1 cellular context compared by ENCODE assay signal in the genomic region with DNA sequence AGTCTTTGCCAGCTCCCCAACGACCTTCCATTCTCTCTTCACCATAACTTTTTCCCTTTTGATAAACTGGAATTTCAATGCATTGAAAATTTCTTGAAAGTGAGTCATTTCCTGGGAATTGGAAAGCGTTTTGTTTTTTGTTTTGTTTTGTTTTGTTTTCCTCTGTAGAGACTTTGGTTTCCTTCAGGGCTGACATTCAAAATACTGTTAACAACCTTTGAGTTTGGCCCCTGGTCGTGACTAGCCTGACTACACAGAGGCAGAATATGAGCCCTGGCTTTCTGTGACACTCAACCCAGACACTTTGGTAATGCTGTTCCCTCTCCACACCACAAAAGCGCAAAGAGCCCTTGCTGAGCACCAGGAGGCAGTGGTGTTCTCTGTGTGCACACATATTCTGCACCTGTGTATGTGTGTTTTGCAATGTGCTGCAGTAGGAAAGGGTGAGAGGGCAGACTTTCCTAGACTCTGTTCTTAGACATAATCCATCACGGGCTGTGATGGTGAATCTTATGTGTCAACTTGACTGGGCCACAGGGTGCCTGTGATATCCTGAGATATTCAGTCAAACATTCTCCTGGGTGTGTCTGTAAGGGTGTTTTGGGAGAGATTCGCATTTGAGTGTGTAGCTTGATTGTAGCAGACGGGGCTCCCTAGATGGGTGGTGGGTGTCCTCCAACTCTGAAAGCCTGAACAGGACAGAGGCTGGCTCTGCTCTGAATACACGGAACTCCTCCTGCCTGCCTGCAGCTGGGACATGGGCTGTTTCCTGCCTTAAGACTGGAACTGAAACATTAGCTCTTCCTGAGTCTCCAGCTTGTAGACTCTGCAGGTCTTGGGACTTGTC.
A peak's percentile ranks its signal among the peaks of the same experiment; 100 is the strongest.
TF ChIP-seq lines count a peak whose summit lies in the region.

No MANE protein-coding gene starts in this region.

TF ChIP-seq in K562, 482 proteins besides CTCF, POLR2A, EP300 and RAD21 (continued from another document and continues in another):
- TF ChIP-seq, protein P1, sequence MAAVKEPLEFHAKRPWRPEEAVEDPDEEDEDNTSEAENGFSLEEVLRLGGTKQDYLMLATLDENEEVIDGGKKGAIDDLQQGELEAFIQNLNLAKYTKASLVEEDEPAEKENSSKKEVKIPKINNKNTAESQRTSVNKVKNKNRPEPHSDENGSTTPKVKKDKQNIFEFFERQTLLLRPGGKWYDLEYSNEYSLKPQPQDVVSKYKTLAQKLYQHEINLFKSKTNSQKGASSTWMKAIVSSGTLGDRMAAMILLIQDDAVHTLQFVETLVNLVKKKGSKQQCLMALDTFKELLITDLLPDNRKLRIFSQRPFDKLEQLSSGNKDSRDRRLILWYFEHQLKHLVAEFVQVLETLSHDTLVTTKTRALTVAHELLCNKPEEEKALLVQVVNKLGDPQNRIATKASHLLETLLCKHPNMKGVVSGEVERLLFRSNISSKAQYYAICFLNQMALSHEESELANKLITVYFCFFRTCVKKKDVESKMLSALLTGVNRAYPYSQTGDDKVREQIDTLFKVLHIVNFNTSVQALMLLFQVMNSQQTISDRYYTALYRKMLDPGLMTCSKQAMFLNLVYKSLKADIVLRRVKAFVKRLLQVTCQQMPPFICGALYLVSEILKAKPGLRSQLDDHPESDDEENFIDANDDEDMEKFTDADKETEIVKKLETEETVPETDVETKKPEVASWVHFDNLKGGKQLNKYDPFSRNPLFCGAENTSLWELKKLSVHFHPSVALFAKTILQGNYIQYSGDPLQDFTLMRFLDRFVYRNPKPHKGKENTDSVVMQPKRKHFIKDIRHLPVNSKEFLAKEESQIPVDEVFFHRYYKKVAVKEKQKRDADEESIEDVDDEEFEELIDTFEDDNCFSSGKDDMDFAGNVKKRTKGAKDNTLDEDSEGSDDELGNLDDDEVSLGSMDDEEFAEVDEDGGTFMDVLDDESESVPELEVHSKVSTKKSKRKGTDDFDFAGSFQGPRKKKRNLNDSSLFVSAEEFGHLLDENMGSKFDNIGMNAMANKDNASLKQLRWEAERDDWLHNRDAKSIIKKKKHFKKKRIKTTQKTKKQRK (IDR thresholded peaks at IDR 0.05; ENCODE audit: borderline replicate concordance, low read depth, low read length) = no peak
- TF ChIP-seq, protein P2, sequence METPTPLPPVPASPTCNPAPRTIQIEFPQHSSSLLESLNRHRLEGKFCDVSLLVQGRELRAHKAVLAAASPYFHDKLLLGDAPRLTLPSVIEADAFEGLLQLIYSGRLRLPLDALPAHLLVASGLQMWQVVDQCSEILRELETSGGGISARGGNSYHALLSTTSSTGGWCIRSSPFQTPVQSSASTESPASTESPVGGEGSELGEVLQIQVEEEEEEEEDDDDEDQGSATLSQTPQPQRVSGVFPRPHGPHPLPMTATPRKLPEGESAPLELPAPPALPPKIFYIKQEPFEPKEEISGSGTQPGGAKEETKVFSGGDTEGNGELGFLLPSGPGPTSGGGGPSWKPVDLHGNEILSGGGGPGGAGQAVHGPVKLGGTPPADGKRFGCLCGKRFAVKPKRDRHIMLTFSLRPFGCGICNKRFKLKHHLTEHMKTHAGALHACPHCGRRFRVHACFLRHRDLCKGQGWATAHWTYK (CRISPR knock-in tag; IDR thresholded peaks at IDR 0.05) = no peak
- no peak for TF ChIP-seq ZZZ3 (IDR thresholded peaks at IDR 0.05)
- no peak; the same call in 1 of the 2 replicates for TF ChIP-seq HCFC1 (IDR thresholded peaks at IDR 0.05; ENCODE audit: low read depth, low read length)
- no peak for TF ChIP-seq PHF8 (IDR thresholded peaks at IDR 0.05; ENCODE audit: borderline replicate concordance, low read length)
- TF ChIP-seq RBM17 (IDR thresholded peaks at IDR 0.05; ENCODE audit: borderline replicate concordance, low read depth, low read length) = no peak
- TF ChIP-seq SREBF2 (CRISPR knock-in tag; IDR thresholded peaks at IDR 0.05) = no peak
- TF ChIP-seq ZKSCAN8 (CRISPR knock-in tag; IDR thresholded peaks at IDR 0.05) = no peak
- TF ChIP-seq ZNF408 (CRISPR knock-in tag; IDR thresholded peaks at IDR 0.05; ENCODE audit: low read depth) = no peak
- TF ChIP-seq CC2D1A (IDR thresholded peaks at IDR 0.05) = peak; percentile 80
- no peak for TF ChIP-seq NCOA1 (IDR thresholded peaks at IDR 0.05; ENCODE audit: low read depth)
- TF ChIP-seq SUPT5H (IDR thresholded peaks at IDR 0.05) = no peak
- TF ChIP-seq, protein P3, sequence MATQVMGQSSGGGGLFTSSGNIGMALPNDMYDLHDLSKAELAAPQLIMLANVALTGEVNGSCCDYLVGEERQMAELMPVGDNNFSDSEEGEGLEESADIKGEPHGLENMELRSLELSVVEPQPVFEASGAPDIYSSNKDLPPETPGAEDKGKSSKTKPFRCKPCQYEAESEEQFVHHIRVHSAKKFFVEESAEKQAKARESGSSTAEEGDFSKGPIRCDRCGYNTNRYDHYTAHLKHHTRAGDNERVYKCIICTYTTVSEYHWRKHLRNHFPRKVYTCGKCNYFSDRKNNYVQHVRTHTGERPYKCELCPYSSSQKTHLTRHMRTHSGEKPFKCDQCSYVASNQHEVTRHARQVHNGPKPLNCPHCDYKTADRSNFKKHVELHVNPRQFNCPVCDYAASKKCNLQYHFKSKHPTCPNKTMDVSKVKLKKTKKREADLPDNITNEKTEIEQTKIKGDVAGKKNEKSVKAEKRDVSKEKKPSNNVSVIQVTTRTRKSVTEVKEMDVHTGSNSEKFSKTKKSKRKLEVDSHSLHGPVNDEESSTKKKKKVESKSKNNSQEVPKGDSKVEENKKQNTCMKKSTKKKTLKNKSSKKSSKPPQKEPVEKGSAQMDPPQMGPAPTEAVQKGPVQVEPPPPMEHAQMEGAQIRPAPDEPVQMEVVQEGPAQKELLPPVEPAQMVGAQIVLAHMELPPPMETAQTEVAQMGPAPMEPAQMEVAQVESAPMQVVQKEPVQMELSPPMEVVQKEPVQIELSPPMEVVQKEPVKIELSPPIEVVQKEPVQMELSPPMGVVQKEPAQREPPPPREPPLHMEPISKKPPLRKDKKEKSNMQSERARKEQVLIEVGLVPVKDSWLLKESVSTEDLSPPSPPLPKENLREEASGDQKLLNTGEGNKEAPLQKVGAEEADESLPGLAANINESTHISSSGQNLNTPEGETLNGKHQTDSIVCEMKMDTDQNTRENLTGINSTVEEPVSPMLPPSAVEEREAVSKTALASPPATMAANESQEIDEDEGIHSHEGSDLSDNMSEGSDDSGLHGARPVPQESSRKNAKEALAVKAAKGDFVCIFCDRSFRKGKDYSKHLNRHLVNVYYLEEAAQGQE (CRISPR knock-in tag; IDR thresholded peaks at IDR 0.05; ENCODE audit: low read depth) = no peak
- TF ChIP-seq, protein P4, sequence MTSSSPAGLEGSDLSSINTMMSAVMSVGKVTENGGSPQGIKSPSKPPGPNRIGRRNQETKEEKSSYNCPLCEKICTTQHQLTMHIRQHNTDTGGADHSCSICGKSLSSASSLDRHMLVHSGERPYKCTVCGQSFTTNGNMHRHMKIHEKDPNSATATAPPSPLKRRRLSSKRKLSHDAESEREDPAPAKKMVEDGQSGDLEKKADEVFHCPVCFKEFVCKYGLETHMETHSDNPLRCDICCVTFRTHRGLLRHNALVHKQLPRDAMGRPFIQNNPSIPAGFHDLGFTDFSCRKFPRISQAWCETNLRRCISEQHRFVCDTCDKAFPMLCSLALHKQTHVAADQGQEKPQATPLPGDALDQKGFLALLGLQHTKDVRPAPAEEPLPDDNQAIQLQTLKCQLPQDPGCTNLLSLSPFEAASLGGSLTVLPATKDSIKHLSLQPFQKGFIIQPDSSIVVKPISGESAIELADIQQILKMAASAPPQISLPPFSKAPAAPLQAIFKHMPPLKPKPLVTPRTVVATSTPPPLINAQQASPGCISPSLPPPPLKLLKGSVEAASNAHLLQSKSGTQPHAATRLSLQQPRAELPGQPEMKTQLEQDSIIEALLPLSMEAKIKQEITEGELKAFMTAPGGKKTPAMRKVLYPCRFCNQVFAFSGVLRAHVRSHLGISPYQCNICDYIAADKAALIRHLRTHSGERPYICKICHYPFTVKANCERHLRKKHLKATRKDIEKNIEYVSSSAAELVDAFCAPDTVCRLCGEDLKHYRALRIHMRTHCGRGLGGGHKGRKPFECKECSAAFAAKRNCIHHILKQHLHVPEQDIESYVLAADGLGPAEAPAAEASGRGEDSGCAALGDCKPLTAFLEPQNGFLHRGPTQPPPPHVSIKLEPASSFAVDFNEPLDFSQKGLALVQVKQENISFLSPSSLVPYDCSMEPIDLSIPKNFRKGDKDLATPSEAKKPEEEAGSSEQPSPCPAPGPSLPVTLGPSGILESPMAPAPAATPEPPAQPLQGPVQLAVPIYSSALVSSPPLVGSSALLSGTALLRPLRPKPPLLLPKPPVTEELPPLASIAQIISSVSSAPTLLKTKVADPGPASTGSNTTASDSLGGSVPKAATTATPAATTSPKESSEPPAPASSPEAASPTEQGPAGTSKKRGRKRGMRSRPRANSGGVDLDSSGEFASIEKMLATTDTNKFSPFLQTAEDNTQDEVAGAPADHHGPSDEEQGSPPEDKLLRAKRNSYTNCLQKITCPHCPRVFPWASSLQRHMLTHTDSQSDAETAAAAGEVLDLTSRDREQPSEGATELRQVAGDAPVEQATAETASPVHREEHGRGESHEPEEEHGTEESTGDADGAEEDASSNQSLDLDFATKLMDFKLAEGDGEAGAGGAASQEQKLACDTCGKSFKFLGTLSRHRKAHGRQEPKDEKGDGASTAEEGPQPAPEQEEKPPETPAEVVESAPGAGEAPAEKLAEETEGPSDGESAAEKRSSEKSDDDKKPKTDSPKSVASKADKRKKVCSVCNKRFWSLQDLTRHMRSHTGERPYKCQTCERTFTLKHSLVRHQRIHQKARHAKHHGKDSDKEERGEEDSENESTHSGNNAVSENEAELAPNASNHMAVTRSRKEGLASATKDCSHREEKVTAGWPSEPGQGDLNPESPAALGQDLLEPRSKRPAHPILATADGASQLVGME (CRISPR knock-in tag; IDR thresholded peaks at IDR 0.05) = no peak
- TF ChIP-seq, protein P5, sequence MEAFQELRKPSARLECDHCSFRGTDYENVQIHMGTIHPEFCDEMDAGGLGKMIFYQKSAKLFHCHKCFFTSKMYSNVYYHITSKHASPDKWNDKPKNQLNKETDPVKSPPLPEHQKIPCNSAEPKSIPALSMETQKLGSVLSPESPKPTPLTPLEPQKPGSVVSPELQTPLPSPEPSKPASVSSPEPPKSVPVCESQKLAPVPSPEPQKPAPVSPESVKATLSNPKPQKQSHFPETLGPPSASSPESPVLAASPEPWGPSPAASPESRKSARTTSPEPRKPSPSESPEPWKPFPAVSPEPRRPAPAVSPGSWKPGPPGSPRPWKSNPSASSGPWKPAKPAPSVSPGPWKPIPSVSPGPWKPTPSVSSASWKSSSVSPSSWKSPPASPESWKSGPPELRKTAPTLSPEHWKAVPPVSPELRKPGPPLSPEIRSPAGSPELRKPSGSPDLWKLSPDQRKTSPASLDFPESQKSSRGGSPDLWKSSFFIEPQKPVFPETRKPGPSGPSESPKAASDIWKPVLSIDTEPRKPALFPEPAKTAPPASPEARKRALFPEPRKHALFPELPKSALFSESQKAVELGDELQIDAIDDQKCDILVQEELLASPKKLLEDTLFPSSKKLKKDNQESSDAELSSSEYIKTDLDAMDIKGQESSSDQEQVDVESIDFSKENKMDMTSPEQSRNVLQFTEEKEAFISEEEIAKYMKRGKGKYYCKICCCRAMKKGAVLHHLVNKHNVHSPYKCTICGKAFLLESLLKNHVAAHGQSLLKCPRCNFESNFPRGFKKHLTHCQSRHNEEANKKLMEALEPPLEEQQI (IDR thresholded peaks at IDR 0.05) = peak; percentile 68; the same call in 1 of the 2 replicates
- no peak for TF ChIP-seq NCOA2 (IDR thresholded peaks at IDR 0.05; ENCODE audit: partially characterized antibody in 2 of 2)
- TF ChIP-seq, protein P6, sequence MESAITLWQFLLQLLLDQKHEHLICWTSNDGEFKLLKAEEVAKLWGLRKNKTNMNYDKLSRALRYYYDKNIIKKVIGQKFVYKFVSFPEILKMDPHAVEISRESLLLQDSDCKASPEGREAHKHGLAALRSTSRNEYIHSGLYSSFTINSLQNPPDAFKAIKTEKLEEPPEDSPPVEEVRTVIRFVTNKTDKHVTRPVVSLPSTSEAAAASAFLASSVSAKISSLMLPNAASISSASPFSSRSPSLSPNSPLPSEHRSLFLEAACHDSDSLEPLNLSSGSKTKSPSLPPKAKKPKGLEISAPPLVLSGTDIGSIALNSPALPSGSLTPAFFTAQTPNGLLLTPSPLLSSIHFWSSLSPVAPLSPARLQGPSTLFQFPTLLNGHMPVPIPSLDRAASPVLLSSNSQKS (CRISPR knock-in tag; IDR thresholded peaks at IDR 0.05) = no peak
- TF ChIP-seq RBFOX2 (IDR thresholded peaks at IDR 0.05; ENCODE audit: low read depth, low read length) = no peak
- no peak for TF ChIP-seq ZNF830 (CRISPR knock-in tag; IDR thresholded peaks at IDR 0.05)
- no peak for TF ChIP-seq ZNF561 (CRISPR knock-in tag; conservative IDR thresholded peaks at IDR 0.05)
- TF ChIP-seq MTA2 (IDR thresholded peaks at IDR 0.05; ENCODE audit: low read depth) = no peak
- no peak for TF ChIP-seq FIP1L1 (IDR thresholded peaks at IDR 0.05; ENCODE audit: low read depth, low read length, poor library complexity, severe bottlenecking)
- no peak for TF ChIP-seq ILF3 (IDR thresholded peaks at IDR 0.05; ENCODE audit: borderline replicate concordance)
- TF ChIP-seq, protein P7, sequence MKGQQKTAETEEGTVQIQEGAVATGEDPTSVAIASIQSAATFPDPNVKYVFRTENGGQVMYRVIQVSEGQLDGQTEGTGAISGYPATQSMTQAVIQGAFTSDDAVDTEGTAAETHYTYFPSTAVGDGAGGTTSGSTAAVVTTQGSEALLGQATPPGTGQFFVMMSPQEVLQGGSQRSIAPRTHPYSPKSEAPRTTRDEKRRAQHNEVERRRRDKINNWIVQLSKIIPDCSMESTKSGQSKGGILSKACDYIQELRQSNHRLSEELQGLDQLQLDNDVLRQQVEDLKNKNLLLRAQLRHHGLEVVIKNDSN (CRISPR knock-in tag; IDR thresholded peaks at IDR 0.05) = no peak
- TF ChIP-seq XRCC5 (IDR thresholded peaks at IDR 0.05; ENCODE audit: low read depth, low read length) = no peak
- TF ChIP-seq FOXJ2 (tag; IDR thresholded peaks at IDR 0.05) = no peak
- TF ChIP-seq ZNF324 (CRISPR knock-in tag; IDR thresholded peaks at IDR 0.05) = no peak
- no peak for TF ChIP-seq ZBTB7A (IDR thresholded peaks at IDR 0.05; ENCODE audit: borderline replicate concordance, control insufficient read depth, low read depth, low read length)
- TF ChIP-seq ESRRB (CRISPR knock-in tag; IDR thresholded peaks at IDR 0.05; ENCODE audit: borderline replicate concordance) = no peak
- no peak for TF ChIP-seq BRCA1 (IDR thresholded peaks at IDR 0.05)
- no peak for TF ChIP-seq BRCA1 (CRISPR knock-in tag; IDR thresholded peaks at IDR 0.05)
- TF ChIP-seq TAF7 (tag; IDR thresholded peaks at IDR 0.05) = no peak
- no peak for TF ChIP-seq KAT8 (IDR thresholded peaks at IDR 0.05; ENCODE audit: low read depth)
- TF ChIP-seq KHSRP (IDR thresholded peaks at IDR 0.05) = no peak
- no peak for TF ChIP-seq RBM14 (IDR thresholded peaks at IDR 0.05; ENCODE audit: borderline replicate concordance, insufficient read depth, low read depth, low read length)
- TF ChIP-seq SETDB1 (IDR thresholded peaks at IDR 0.05; ENCODE audit: low read length) = no peak
- no peak for TF ChIP-seq ZNF431 (CRISPR knock-in tag; IDR thresholded peaks at IDR 0.05)
- TF ChIP-seq, protein P8, sequence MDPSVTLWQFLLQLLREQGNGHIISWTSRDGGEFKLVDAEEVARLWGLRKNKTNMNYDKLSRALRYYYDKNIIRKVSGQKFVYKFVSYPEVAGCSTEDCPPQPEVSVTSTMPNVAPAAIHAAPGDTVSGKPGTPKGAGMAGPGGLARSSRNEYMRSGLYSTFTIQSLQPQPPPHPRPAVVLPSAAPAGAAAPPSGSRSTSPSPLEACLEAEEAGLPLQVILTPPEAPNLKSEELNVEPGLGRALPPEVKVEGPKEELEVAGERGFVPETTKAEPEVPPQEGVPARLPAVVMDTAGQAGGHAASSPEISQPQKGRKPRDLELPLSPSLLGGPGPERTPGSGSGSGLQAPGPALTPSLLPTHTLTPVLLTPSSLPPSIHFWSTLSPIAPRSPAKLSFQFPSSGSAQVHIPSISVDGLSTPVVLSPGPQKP (CRISPR knock-in tag; IDR thresholded peaks at IDR 0.05) = no peak
- no peak for TF ChIP-seq HMGN3 (IDR thresholded peaks at IDR 0.05; ENCODE audit: borderline replicate concordance, extremely low read depth, insufficient read length, low read depth, low read length)
- TF ChIP-seq MXI1 (IDR thresholded peaks at IDR 0.05; ENCODE audit: low read depth, low read length) = no peak
- no peak for TF ChIP-seq NFIX (CRISPR knock-in tag; IDR thresholded peaks at IDR 0.05; ENCODE audit: low read depth)
